11 cellular contexts compared by ENCODE assay signal in genomic region chr11:44729718-44730117, GRCh38. TPM values are rescaled to one million over a fixed set of nuclear protein-coding genes. Genes with fewer than 3 reads are reported as not detected.
DNase-seq lines count a peak whose midpoint lies in the region; ATAC-seq and TF ChIP-seq lines count a peak whose summit lies in the region.
"Had no signal": no experiment of that assay in that cellular context is flagged by ENCODE, and none has a peak within 500 bp of the region (broad histone marks: within the 10 kb centered on the region; RNA-seq: fewer than 3 reads in every experiment).

No MANE protein-coding gene starts in this region.

- H3K9me2 ChIP-seq in hepatocyte (replicated peaks; ENCODE audit: insufficient read depth): no peaks in the 10 kb centered on the region

- peak overlapping the region; percentile 33 for H3K4me3 Mint-ChIP-seq in activated naive CD4-positive, alpha-beta T cell treated with anti-CD3 and anti-CD28 coated beads, Interleukin-2, amount 50 U/mL, for 24 hours
- H3K4me3 Mint-ChIP-seq in activated naive CD4-positive, alpha-beta T cell treated with anti-CD3 and anti-CD28 coated beads, Interleukin-2, amount 10 ng/mL, durations not matched to agents 7 days and 5 days: no peak overlapping the region
- peak overlapping the region; percentile 15 to 86 (median 29) for H3K4me3 Mint-ChIP-seq in T-cell
- H3K4me3 Mint-ChIP-seq: activated CD4-positive, alpha-beta T cell treated with anti-CD3 and anti-CD28 coated beads, Interleukin-2, amount 10 ng/mL, durations not matched to agents 7 days and 5 days had no signal

- H3K4me2 ChIP-seq in hepatocyte: peak overlapping the region; percentile 100

- H3K79me2 ChIP-seq in hepatocyte: peaks cover 47% of the 10 kb centered on the region

- H3K27me3 Mint-ChIP-seq in activated naive CD4-positive, alpha-beta T cell treated with anti-CD3 and anti-CD28 coated beads, Interleukin-2, amount 50 U/mL, for 24 hours: peaks cover 2% of the 10 kb centered on the region
- H3K27me3 Mint-ChIP-seq in activated naive CD4-positive, alpha-beta T cell treated with anti-CD3 and anti-CD28 coated beads, Interleukin-2, amount 10 ng/mL, durations not matched to agents 7 days and 5 days: peaks cover 47% of the 10 kb centered on the region
- peaks cover 0 to 9% of the 10 kb centered on the region in 2 donors for H3K27me3 Mint-ChIP-seq in T-cell

- no peaks in the 10 kb centered on the region for H4K20me1 ChIP-seq in hepatocyte (ENCODE audit: insufficient read depth, poor library complexity, severe bottlenecking)

- peak overlapping the region; percentile 36 to 73 for H3K9ac ChIP-seq in stomach smooth muscle (ENCODE audit: low read length in 2 of 2)

- H3K27ac ChIP-seq in hepatocyte (no peak overlapping the region), stomach smooth muscle (ENCODE audit: low read length) (peak overlapping the region; percentile 88)

- no peak overlapping the region for H3K27ac Mint-ChIP-seq in activated naive CD4-positive, alpha-beta T cell treated with anti-CD3 and anti-CD28 coated beads, Interleukin-2, amount 50 U/mL, for 24 hours
- no peak overlapping the region for H3K27ac Mint-ChIP-seq in activated naive CD4-positive, alpha-beta T cell treated with anti-CD3 and anti-CD28 coated beads, Interleukin-2, amount 10 ng/mL, durations not matched to agents 7 days and 5 days
- H3K27ac Mint-ChIP-seq in T-cell: peak overlapping the region; percentile 37 to 41
- H3K27ac Mint-ChIP-seq: activated CD4-positive, alpha-beta T cell treated with anti-CD3 and anti-CD28 coated beads, Interleukin-2, amount 10 ng/mL, durations not matched to agents 7 days and 5 days had no signal

- H3K36me3 Mint-ChIP-seq in activated naive CD4-positive, alpha-beta T cell treated with anti-CD3 and anti-CD28 coated beads, Interleukin-2, amount 50 U/mL, for 24 hours: no peaks in the 10 kb centered on the region
- peaks cover 28% of the 10 kb centered on the region for H3K36me3 Mint-ChIP-seq in activated naive CD4-positive, alpha-beta T cell treated with anti-CD3 and anti-CD28 coated beads, Interleukin-2, amount 10 ng/mL, durations not matched to agents 7 days and 5 days
- peaks cover 13% of the 10 kb centered on the region for H3K36me3 Mint-ChIP-seq in T-cell

- H3K9me3 Mint-ChIP-seq in activated naive CD4-positive, alpha-beta T cell treated with anti-CD3 and anti-CD28 coated beads, Interleukin-2, amount 50 U/mL, for 24 hours: no peaks in the 10 kb centered on the region
- no peaks in the 10 kb centered on the region for H3K9me3 Mint-ChIP-seq in activated naive CD4-positive, alpha-beta T cell treated with anti-CD3 and anti-CD28 coated beads, Interleukin-2, amount 10 ng/mL, durations not matched to agents 7 days and 5 days
- H3K9me3 Mint-ChIP-seq in T-cell: no peaks in the 10 kb centered on the region
- H3K9me3 Mint-ChIP-seq: activated CD4-positive, alpha-beta T cell treated with anti-CD3 and anti-CD28 coated beads, Interleukin-2, amount 10 ng/mL, durations not matched to agents 7 days and 5 days had no signal

- H3K4me1 ChIP-seq in hepatocyte (ENCODE audit: insufficient read depth): peaks cover 28% of the 10 kb centered on the region
- peaks cover 60% of the 10 kb centered on the region for H3K4me1 ChIP-seq in stomach smooth muscle (ENCODE audit: control insufficient read depth, insufficient read depth, low read length)

- no peak for TF ChIP-seq CTCF in hepatocyte (IDR thresholded peaks at IDR 0.05; ENCODE audit: poor library complexity)

- H3K27me3 ChIP-seq in hepatocyte: peaks cover 2% of the 10 kb centered on the region
- H3K27me3 ChIP-seq in stomach smooth muscle (ENCODE audit: control insufficient read depth in 1 of 2, insufficient read depth in 2 of 2, low read length in 2 of 2): no peaks in the 10 kb centered on the region

- no peaks in the 10 kb centered on the region for H3K36me3 ChIP-seq in hepatocyte (replicated peaks; ENCODE audit: insufficient read depth, low read depth)
- H3K36me3 ChIP-seq in stomach smooth muscle (ENCODE audit: control insufficient read depth in 2 of 2, insufficient read depth in 2 of 2, low read length in 2 of 2): no peaks in the 10 kb centered on the region

- no peak overlapping the region for H3K4me3 ChIP-seq in hepatocyte
- peak overlapping the region; percentile 54 to 82 for H3K4me3 ChIP-seq in stomach smooth muscle (ENCODE audit: low read length in 2 of 2)

- ATAC-seq in T-cell (replicated peaks in 1 of 4): no peak
- ATAC-seq in GM19035 (IDR thresholded peaks at IDR 0.05; ENCODE audit: unreplicated experiment): no peak

- peaks cover 73% of the 10 kb centered on the region for H3K4me1 Mint-ChIP-seq in activated naive CD4-positive, alpha-beta T cell treated with anti-CD3 and anti-CD28 coated beads, Interleukin-2, amount 50 U/mL, for 24 hours
- peaks cover 48% of the 10 kb centered on the region for H3K4me1 Mint-ChIP-seq in activated naive CD4-positive, alpha-beta T cell treated with anti-CD3 and anti-CD28 coated beads, Interleukin-2, amount 10 ng/mL, durations not matched to agents 7 days and 5 days
- H3K4me1 Mint-ChIP-seq in T-cell: peaks cover 47 to 79% (median 61%) of the 10 kb centered on the region in 3 donors

- no peaks in the 10 kb centered on the region for H3K9me3 ChIP-seq in hepatocyte (ENCODE audit: low read depth)
- peaks cover 0 to 4% of the 10 kb centered on the region in 2 donors for H3K9me3 ChIP-seq in stomach smooth muscle (ENCODE audit: control insufficient read depth in 2 of 2, low read length in 2 of 2)

- H2AFZ ChIP-seq in hepatocyte: no peak overlapping the region

- DNase-seq in activated naive CD4-positive, alpha-beta T cell treated with anti-CD3 and anti-CD28 coated beads, Interleukin-2, amount 10 ng/mL, durations not matched to agents 7 days and 5 days: no peak
- DNase-seq in T-cell (no peak), hepatocyte (ENCODE audit: low spot score) (no peak), activated gamma-delta T cell treated with Interleukin-2 at 50 U/mL for 16 hours (no peak), NCI-H748 (lab: John Stamatoyannopoulos, UW; ENCODE audit: unreplicated experiment) (no peak)
- DNase-seq: activated CD4-positive, alpha-beta T cell treated with anti-CD3 and anti-CD28 coated beads, Interleukin-2, amount 10 ng/mL, durations not matched to agents 7 days and 5 days; DMS153 had no signal

- POLR2A ChIA-PET in T-cell (lab: Charles Lee): no interaction called here

- WGBS in hepatocyte (ENCODE audit: low lambda C conversion rate, missing lambda C conversion rate): 76% methylated on average over 3 of the region's 3 CpGs

- CTCF ChIA-PET in activated naive CD4-positive, alpha-beta T cell treated with anti-CD3 and anti-CD28 coated beads, Interleukin-2, amount 10 ng/mL, durations not matched to agents 7 days and 5 days (lab: Charles Lee): interaction anchor here (0.8 to 1.9 kb wide), 4 partner anchors 14 to 197 kb away, joined by 3 to 7 read pairs (median 4); no protein-coding TSS in a partner anchor
- CTCF ChIA-PET in T-cell (lab: Charles Lee): interaction anchor here in 1 of 2 donors (0.7 kb wide), 1 partner anchor 113 kb away, joined by 4 read pairs; no protein-coding TSS in a partner anchor

RNA-seq across cellular contexts. Expression of gene TSPAN18, which starts 3.0 kb away (rescaled TPM):
- total RNA-seq in T-cell (10 to 100 TPM; 18.4 to 59.1 (median 25.7) TPM), hepatocyte (9.5 and 12.8 TPM in 2 replicates)
- polyA plus RNA-seq in hepatocyte: 21.5 and 25.1 TPM in 2 replicates
- polyA plus RNA-seq: keratinocyte had no signal

Comparison
In these comparisons a context has a peak if more than half of its experiments do, and no peak if none do; other contexts are left out.
1. H3K27ac Mint-ChIP-seq: peak in T-cell (2 of 2); none in activated naive CD4-positive, alpha-beta T cell treated with anti-CD3 and anti-CD28 coated beads, Interleukin-2, amount 50 U/mL, for 24 hours (single experiment) and activated naive CD4-positive, alpha-beta T cell treated with anti-CD3 and anti-CD28 coated beads, Interleukin-2, amount 10 ng/mL, durations not matched to agents 7 days and 5 days (single experiment).